16 cellular contexts compared by ENCODE assay signal in the genomic region with DNA sequence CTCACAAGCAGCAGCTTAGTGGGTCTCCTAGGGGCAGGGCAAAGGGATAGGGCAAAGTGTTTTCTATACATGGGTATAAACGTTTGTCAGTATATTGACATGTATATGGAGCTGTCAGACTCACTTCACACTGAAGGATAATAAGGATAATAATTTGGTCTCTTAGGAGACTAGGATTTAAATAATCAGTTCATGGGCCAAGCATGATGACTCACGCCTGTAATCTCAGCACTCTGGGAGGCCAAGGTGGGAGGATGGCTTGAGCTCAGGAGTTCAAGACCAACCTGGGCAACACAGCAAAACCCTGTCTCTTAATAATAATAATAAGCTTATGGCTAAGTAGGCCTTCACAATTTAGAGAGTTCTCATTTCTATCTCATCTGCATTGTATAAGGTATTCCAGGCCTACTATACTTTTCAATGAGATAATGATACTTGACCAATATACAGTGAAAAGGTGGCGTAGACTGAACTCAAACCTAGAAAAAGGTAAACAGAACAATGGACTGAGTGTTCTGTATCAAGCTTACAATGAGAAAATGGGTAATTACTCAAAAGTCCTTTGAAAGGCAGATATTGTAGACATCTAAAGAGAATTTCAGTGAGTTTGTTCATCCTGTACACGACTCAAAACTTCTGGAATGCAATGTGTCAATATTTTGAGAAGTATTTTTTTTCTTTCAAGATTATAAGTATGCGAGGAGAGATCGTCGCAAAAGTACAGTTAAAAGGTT. TPM values are rescaled to one million over a fixed set of nuclear protein-coding genes. Genes with fewer than 3 reads are reported as not detected.
DNase-seq lines count a peak whose midpoint lies in the region; ATAC-seq, FAIRE-seq and TF ChIP-seq lines count a peak whose summit lies in the region.
"Had no signal": no experiment of that assay in that cellular context is flagged by ENCODE, and none has a peak within 500 bp of the region (broad histone marks: within the 10 kb centered on the region; RNA-seq: fewer than 3 reads in every experiment).

No MANE protein-coding gene starts in this region.

- no peaks in the 10 kb centered on the region for H3K9me2 ChIP-seq in hepatocyte (replicated peaks; ENCODE audit: insufficient read depth)

- H3K4me3 ChIP-seq in hepatocyte (no peak overlapping the region), smooth muscle cell (no peak overlapping the region)
- H3K4me3 ChIP-seq: esophagus muscularis mucosa, GM12878 had no signal

- CTCF ChIA-PET in activated B cell treated with CpG ODN at 0.5 μM for 24 hours (lab: Charles Lee): no interaction called here

- H3K36me3 ChIP-seq in hepatocyte (replicated peaks; ENCODE audit: insufficient read depth, low read depth): no peaks in the 10 kb centered on the region
- H3K36me3 ChIP-seq in smooth muscle cell (ENCODE audit: low read depth): no peaks in the 10 kb centered on the region
- H3K36me3 ChIP-seq: esophagus muscularis mucosa had no signal

- peaks cover 3% of the 10 kb centered on the region for H3K27me3 ChIP-seq in hepatocyte
- peaks cover 13% of the 10 kb centered on the region for H3K27me3 ChIP-seq in smooth muscle cell (ENCODE audit: low read depth)
- H3K27me3 ChIP-seq: esophagus muscularis mucosa had no signal

- POLR2A ChIA-PET in activated B cell treated with CpG ODN at 0.5 μM for 24 hours (lab: Charles Lee): interaction anchor here (0.6 to 1.3 kb wide), 4 partner anchors 16 to 661 kb away, joined by 3 to 11 read pairs (median 4); no protein-coding TSS in a partner anchor

- peaks cover 65% of the 10 kb centered on the region for H3K4me1 Mint-ChIP-seq in activated B cell treated with CpG ODN at 0.5 μM for 24 hours

- H3K27ac Mint-ChIP-seq in activated B cell treated with CpG ODN at 0.5 μM for 24 hours: peak overlapping the region; percentile 18
- H3K27ac Mint-ChIP-seq: brain, WTC11 had no signal

- no peaks in the 10 kb centered on the region for H4K20me1 ChIP-seq in hepatocyte (ENCODE audit: insufficient read depth, poor library complexity, severe bottlenecking)
- no peaks in the 10 kb centered on the region for H4K20me1 ChIP-seq in smooth muscle cell (ENCODE audit: low read depth)

- peak overlapping the region; percentile 8 for H3K9ac ChIP-seq in smooth muscle cell (ENCODE audit: low read depth)

- TF ChIP-seq POLR2A in H54 (IDR thresholded peaks at IDR 0.05; ENCODE audit: low read depth, low read length): no peak

- H3K79me2 ChIP-seq in hepatocyte (peaks cover 12% of the 10 kb centered on the region), smooth muscle cell (ENCODE audit: low read depth) (no peaks in the 10 kb centered on the region)

- no peak overlapping the region for H3K4me3 Mint-ChIP-seq in activated B cell treated with CpG ODN at 0.5 μM for 24 hours
- H3K4me3 Mint-ChIP-seq: brain, neural crest cell, WTC11 had no signal

- H3K4me1 ChIP-seq in hepatocyte (ENCODE audit: insufficient read depth): peaks cover 7% of the 10 kb centered on the region
- H3K4me1 ChIP-seq in smooth muscle cell (ENCODE audit: low read depth): peaks cover 8% of the 10 kb centered on the region

- H3K27ac ChIP-seq in hepatocyte: peak overlapping the region; percentile 90
- H3K27ac ChIP-seq in smooth muscle cell (ENCODE audit: low read depth): peak overlapping the region; percentile 64
- H3K27ac ChIP-seq: RWPE1 had no signal

- intact Hi-C loops in activated B cell treated with CpG ODN at 0.5 μM for 24 hours (cut with micrococcal nuclease): no loop called here

- no peaks in the 10 kb centered on the region for H3K9me3 ChIP-seq in hepatocyte (ENCODE audit: low read depth)
- no peaks in the 10 kb centered on the region for H3K9me3 ChIP-seq in smooth muscle cell (replicated peaks; ENCODE audit: low read depth)
- H3K9me3 ChIP-seq: esophagus muscularis mucosa had no signal

- no peak for ATAC-seq in activated B cell treated with CpG ODN at 0.5 μM for 24 hours (ENCODE audit: low read depth)
- ATAC-seq: GM12878, WTC11 had no signal

- peak; percentile 48 for FAIRE-seq in H54 (lab: Jason Lieb, UNC)
- FAIRE-seq: GM12878 had no signal

- peaks cover 3% of the 10 kb centered on the region for H3F3A ChIP-seq in smooth muscle cell (ENCODE audit: low read depth)

- DNase-seq in H54 (ENCODE audit: insufficient read length, low spot score): no peak
- no peak for DNase-seq in activated B cell treated with CpG ODN at 0.5 μM for 24 hours
- DNase-seq in hepatocyte (ENCODE audit: low spot score): no peak
- no peak for DNase-seq in smooth muscle cell (lab: John Stamatoyannopoulos, UW; ENCODE audit: unreplicated experiment)
- DNase-seq in dedifferentiated amniotic fluid mesenchymal stem cell (ENCODE audit: extremely low spot score): no peak
- no peak for DNase-seq in stimulated activated CD4-positive, alpha-beta T cell treated with anti-CD3 and anti-CD28 coated beads, Interleukin-4, amount 100 ng/mL, for 4 hours
- DNase-seq in NCI-H345 treated with DMSO at 0.1 percent for 48 hours (lab: John Stamatoyannopoulos, UW; ENCODE audit: unreplicated experiment): no peak
- DNase-seq in SK-N-DZ (ENCODE audit: low spot score): no peak
- DNase-seq: stimulated activated CD4-positive, alpha-beta T cell treated with anti-CD3 and anti-CD28 coated beads, Interleukin-1b, Interleukin-23, amount 100 ng/mL, for 48 hours; stimulated activated naive CD4-positive, alpha-beta T cell had no signal

- no peaks in the 10 kb centered on the region for H3K9me3 Mint-ChIP-seq in activated B cell treated with CpG ODN at 0.5 μM for 24 hours
- H3K9me3 Mint-ChIP-seq: brain, neural crest cell, WTC11 had no signal

- H2AFZ ChIP-seq in hepatocyte (no peak overlapping the region), smooth muscle cell (ENCODE audit: low read depth) (peak overlapping the region; percentile 2)

- peak overlapping the region; percentile 59 for H3K4me2 ChIP-seq in hepatocyte
- peak overlapping the region; percentile 48 for H3K4me2 ChIP-seq in smooth muscle cell

- H3K36me3 Mint-ChIP-seq in activated B cell treated with CpG ODN at 0.5 μM for 24 hours (ENCODE audit: low read depth): peaks cover 15% of the 10 kb centered on the region
- H3K36me3 Mint-ChIP-seq: brain, WTC11 had no signal

- TF ChIP-seq CTCF in activated B cell treated with CpG ODN at 0.5 μM for 24 hours (IDR thresholded peaks at IDR 0.05): no peak
- no peak for TF ChIP-seq CTCF in hepatocyte (IDR thresholded peaks at IDR 0.05; ENCODE audit: poor library complexity)
- no peak for TF ChIP-seq CTCF in smooth muscle cell (IDR thresholded peaks at IDR 0.05; ENCODE audit: borderline replicate concordance, insufficient read depth, poor library complexity, severe bottlenecking)

- no peaks in the 10 kb centered on the region for H3K27me3 Mint-ChIP-seq in activated B cell treated with CpG ODN at 0.5 μM for 24 hours

- WGBS in hepatocyte (ENCODE audit: low lambda C conversion rate, missing lambda C conversion rate): 47% methylated on average over 7 of the region's 7 CpGs
- 59% methylated on average over 7 of the region's 7 CpGs for WGBS in smooth muscle cell (ENCODE audit: low lambda C conversion rate)

RNA-seq across cellular contexts. Expression of a gene that starts 7.0 kb away (rescaled TPM):
- total RNA-seq in activated B cell treated with CpG ODN at 0.5 μM for 24 hours: 73.9 and 91.2 TPM in 2 replicates
- total RNA-seq in hepatocyte: 11.1 and 16.3 TPM in 2 replicates
- polyA plus RNA-seq in hepatocyte: 9.3 and 9.9 TPM in 2 replicates
- 0.94 and 3.2 TPM in 2 replicates for total RNA-seq in smooth muscle cell
- polyA plus RNA-seq in smooth muscle cell: 0.45 and 1.1 TPM in 2 replicates
- polyA plus RNA-seq in SK-N-DZ (2014; cell fraction: cytosol; rRNA removed): 0.28 and 0.41 TPM in 2 replicates
- polyA plus RNA-seq in SK-N-DZ (2014; cell fraction: nucleus; rRNA removed): 0.12 and 0.39 TPM in 2 replicates
